Comparison of ENCODE assay signal across 1 cellular context in the genomic region with DNA sequence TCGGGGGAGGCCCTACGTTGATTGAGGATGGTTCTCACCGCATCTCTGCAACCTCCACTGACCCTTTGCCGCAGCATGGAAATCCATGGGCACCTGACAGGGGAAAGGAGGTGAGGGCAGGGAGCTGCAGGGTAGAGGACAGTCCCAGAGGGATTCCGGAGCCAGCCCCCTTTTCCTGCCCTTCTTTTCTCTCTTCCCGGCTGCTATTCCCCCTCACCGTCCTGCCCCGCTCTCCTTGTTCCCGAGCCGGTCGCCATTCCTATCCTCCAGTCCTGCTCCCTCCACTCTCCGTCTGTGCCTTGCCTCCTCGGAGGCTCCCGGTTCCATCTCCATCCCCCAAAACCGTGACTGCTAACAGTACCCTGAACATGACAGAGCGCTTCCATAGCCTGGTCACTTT.
TF ChIP-seq lines count a peak whose summit lies in the region.

No MANE protein-coding gene starts in this region.

TF ChIP-seq in IMR-90, 13 proteins besides CTCF, POLR2A, EP300 and RAD21:
- no peak for TF ChIP-seq USF2 (IDR thresholded peaks at IDR 0.05; ENCODE audit: low read depth, low read length)
- no peak for TF ChIP-seq CHD1 (IDR thresholded peaks at IDR 0.05; ENCODE audit: low read depth, low read length)
- TF ChIP-seq CEBPB (IDR thresholded peaks at IDR 0.05; ENCODE audit: low read depth, low read length) = no peak
- TF ChIP-seq MAFK (IDR thresholded peaks at IDR 0.05; ENCODE audit: low read depth, low read length) = no peak
- no peak for TF ChIP-seq MAZ (IDR thresholded peaks at IDR 0.05; ENCODE audit: borderline replicate concordance, low read depth, low read length)
- no peak for TF ChIP-seq RCOR1 (IDR thresholded peaks at IDR 0.05; ENCODE audit: insufficient replicate concordance, low read length)
- TF ChIP-seq NFE2L2 (IDR thresholded peaks at IDR 0.05; ENCODE audit: low read depth, low read length) = no peak
- TF ChIP-seq MXI1 (IDR thresholded peaks at IDR 0.05; ENCODE audit: borderline replicate concordance, low read depth, low read length) = no peak
- no peak for TF ChIP-seq SMC3 (IDR thresholded peaks at IDR 0.05; ENCODE audit: low read depth, low read length)
- no peak for TF ChIP-seq BHLHE40 (IDR thresholded peaks at IDR 0.05; ENCODE audit: low read depth, low read length)
- TF ChIP-seq, protein P1, sequence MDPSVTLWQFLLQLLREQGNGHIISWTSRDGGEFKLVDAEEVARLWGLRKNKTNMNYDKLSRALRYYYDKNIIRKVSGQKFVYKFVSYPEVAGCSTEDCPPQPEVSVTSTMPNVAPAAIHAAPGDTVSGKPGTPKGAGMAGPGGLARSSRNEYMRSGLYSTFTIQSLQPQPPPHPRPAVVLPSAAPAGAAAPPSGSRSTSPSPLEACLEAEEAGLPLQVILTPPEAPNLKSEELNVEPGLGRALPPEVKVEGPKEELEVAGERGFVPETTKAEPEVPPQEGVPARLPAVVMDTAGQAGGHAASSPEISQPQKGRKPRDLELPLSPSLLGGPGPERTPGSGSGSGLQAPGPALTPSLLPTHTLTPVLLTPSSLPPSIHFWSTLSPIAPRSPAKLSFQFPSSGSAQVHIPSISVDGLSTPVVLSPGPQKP (IDR thresholded peaks at IDR 0.05; ENCODE audit: borderline replicate concordance, low read depth, low read length) = no peak
- no peak for TF ChIP-seq FOS (IDR thresholded peaks at IDR 0.05; ENCODE audit: low read depth, low read length)
- no peak for TF ChIP-seq RFX5 (IDR thresholded peaks at IDR 0.05; ENCODE audit: low read depth, low read length)
